13 cellular contexts compared by ENCODE assay signal in genomic region chr5:56983593-56984361, GRCh38. TPM values are rescaled to one million over a fixed set of nuclear protein-coding genes. Genes with fewer than 3 reads are reported as not detected.
DNase-seq lines count a peak whose midpoint lies in the region; ATAC-seq, FAIRE-seq and TF ChIP-seq lines count a peak whose summit lies in the region.
"Had no signal": no experiment of that assay in that cellular context is flagged by ENCODE, and none has a peak within 500 bp of the region (broad histone marks: within the 10 kb centered on the region; RNA-seq: fewer than 3 reads in every experiment).

No MANE protein-coding gene starts in this region.

- CTCF ChIA-PET in GM12878 (lab: Yijun Ruan, JAX): interaction anchor here (1.0 to 1.3 kb wide), 2 partner anchors 12 to 154 kb away, joined by 4 read pairs; no protein-coding TSS in a partner anchor

- H3K27me3 ChIP-seq in GM12878 (replicated peaks in 1 of 2; ENCODE audit: control insufficient read depth in 2 of 2, insufficient read depth in 2 of 2, low read length in 1 of 2) (no peaks in the 10 kb centered on the region), neural progenitor cell (no peaks in the 10 kb centered on the region)

- H3K9ac ChIP-seq in GM12878 (ENCODE audit: control insufficient read depth, insufficient read depth, low read length) (no peak overlapping the region), neural progenitor cell (no peak overlapping the region)

- H3K79me2 ChIP-seq in GM12878 (ENCODE audit: control insufficient read depth, insufficient read depth, low read length) (no peaks in the 10 kb centered on the region), neural progenitor cell (ENCODE audit: low read depth) (no peaks in the 10 kb centered on the region)

- DNase-seq in GM12878 (ENCODE audit: low read depth, low spot score) (no peak), NCI-H82 treated with DMSO at 0.1 percent for 48 hours (lab: John Stamatoyannopoulos, UW; ENCODE audit: unreplicated experiment) (no peak), neural progenitor cell (ENCODE audit: low spot score) (no peak), DMS79 (lab: John Stamatoyannopoulos, UW) (no peak)
- DNase-seq: activated naive CD8-positive, alpha-beta T cell treated with anti-CD3 and anti-CD28 coated beads, Interleukin-2, amount 10 ng/mL, durations not matched to agents 7 days and 5 days; C1 segment of cervical spinal cord; GDM1; midbrain had no signal

- H2AFZ ChIP-seq in GM12878 (ENCODE audit: control insufficient read depth, low read depth, low read length) (no peak overlapping the region), neural progenitor cell (replicated peaks) (no peak overlapping the region)

- H3K27ac Mint-ChIP-seq in neural progenitor cell: no peak overlapping the region
- H3K27ac Mint-ChIP-seq: activated naive CD8-positive, alpha-beta T cell treated with anti-CD3 and anti-CD28 coated beads, Interleukin-2, amount 10 ng/mL, durations not matched to agents 7 days and 5 days had no signal

- SMC1A ChIA-PET in GM12878 (lab: Charles Lee; ENCODE audit: uncharacterized antibody, unreplicated experiment): no interaction called here

- RAD21 ChIA-PET in GM12878 (lab: Charles Lee; ENCODE audit: unreplicated experiment): no interaction called here

- H3K4me3 ChIP-seq in GM12878: no peak overlapping the region
- H3K4me3 ChIP-seq in neural progenitor cell: no peak overlapping the region

- FAIRE-seq in GM12878 (lab: Jason Lieb, UNC): peak; percentile 41
- FAIRE-seq: colon had no signal

- H3K36me3 ChIP-seq in GM12878 (ENCODE audit: control insufficient read depth in 2 of 2, insufficient read depth in 2 of 2, low read length in 1 of 2) (no peaks in the 10 kb centered on the region), neural progenitor cell (no peaks in the 10 kb centered on the region)

- no peaks in the 10 kb centered on the region for H4K20me1 ChIP-seq in GM12878 (ENCODE audit: control insufficient read depth, insufficient read depth)
- H4K20me1 ChIP-seq in neural progenitor cell (ENCODE audit: low read depth): no peaks in the 10 kb centered on the region

- TF ChIP-seq RAD21 in GM12878 (IDR thresholded peaks at IDR 0.05; ENCODE audit: insufficient read depth, low read depth, low read length): no peak

- H3K9me3 Mint-ChIP-seq in neural progenitor cell: peaks cover 2% of the 10 kb centered on the region
- H3K9me3 Mint-ChIP-seq: activated naive CD8-positive, alpha-beta T cell treated with anti-CD3 and anti-CD28 coated beads, Interleukin-2, amount 10 ng/mL, durations not matched to agents 7 days and 5 days had no signal

- intact Hi-C loops in GM12878 (cut with micrococcal nuclease; ENCODE audit: unreplicated experiment): no loop called here

- H3K27ac ChIP-seq in GM12878 (ENCODE audit: control insufficient read depth, insufficient read depth) (no peak overlapping the region), neural progenitor cell (no peak overlapping the region)

- H3K27me3 Mint-ChIP-seq in neural progenitor cell (ENCODE audit: insufficient read depth, low read depth): peaks cover 5% of the 10 kb centered on the region

- H3K9me3 ChIP-seq in GM12878 (replicated peaks; ENCODE audit: control insufficient read depth, insufficient read depth, low read length) (no peaks in the 10 kb centered on the region), neural progenitor cell (ENCODE audit: low read depth) (no peaks in the 10 kb centered on the region)

- ATAC-seq in GM18508 (IDR thresholded peaks at IDR 0.05; ENCODE audit: insufficient read depth, unreplicated experiment) (peak; percentile 62), GM19452 (IDR thresholded peaks at IDR 0.05; ENCODE audit: unreplicated experiment) (peak; percentile 57), HG03175 (IDR thresholded peaks at IDR 0.05; ENCODE audit: unreplicated experiment) (peak; percentile 67), GM12878 (peak; percentile 80), GM19328 (IDR thresholded peaks at IDR 0.05; ENCODE audit: unreplicated experiment) (no peak)

- WGBS in GM12878 (ENCODE audit: insufficient coverage, insufficient replicate concordance, low lambda C conversion rate, missing lambda C conversion rate): 0% methylated on average over 1 of the region's 1 CpG

- TF ChIP-seq EP300 in GM12878 (IDR thresholded peaks at IDR 0.05; ENCODE audit: borderline replicate concordance in 1 of 2, control insufficient read depth in 1 of 2, low read depth in 2 of 2, low read length in 2 of 2): no peak

- no peaks in the 10 kb centered on the region for H3K4me1 Mint-ChIP-seq in neural progenitor cell

- H3K36me3 Mint-ChIP-seq in neural progenitor cell: no peaks in the 10 kb centered on the region
- H3K36me3 Mint-ChIP-seq: activated naive CD8-positive, alpha-beta T cell treated with anti-CD3 and anti-CD28 coated beads, Interleukin-2, amount 10 ng/mL, durations not matched to agents 7 days and 5 days had no signal

- H3K4me2 ChIP-seq in GM12878 (ENCODE audit: control insufficient read depth, insufficient read depth) (no peak overlapping the region), neural progenitor cell (no peak overlapping the region)

- TF ChIP-seq POLR2A in GM12878 (IDR thresholded peaks at IDR 0.05; ENCODE audit: low read depth, low read length): no peak

- in situ Hi-C loops in GM12878 (cut with MboI): no loop called here

- TF ChIP-seq CTCF in GM12878 (IDR thresholded peaks at IDR 0.05 in 2 of 3, conservative IDR thresholded peaks at IDR 0.05 in 1 of 3; ENCODE audit: control insufficient read depth in 2 of 3, extremely low read depth in 1 of 3, insufficient read depth in 1 of 3, low read depth in 3 of 3, low read length in 3 of 3): no peak
- TF ChIP-seq CTCF in neural progenitor cell (IDR thresholded peaks at IDR 0.05): no peak

- peaks cover 9% of the 10 kb centered on the region; the same call in 1 of the 2 replicates for H3K4me1 ChIP-seq in GM12878 (ENCODE audit: control insufficient read depth, insufficient read depth, low read length)
- no peaks in the 10 kb centered on the region for H3K4me1 ChIP-seq in neural progenitor cell

- BruUV-seq in GM12878 (replicated peaks; lab: Mats Ljungman, UMichigan): no TSS peak

- H3K4me3 Mint-ChIP-seq in neural progenitor cell: no peak overlapping the region
- H3K4me3 Mint-ChIP-seq: activated naive CD8-positive, alpha-beta T cell treated with anti-CD3 and anti-CD28 coated beads, Interleukin-2, amount 10 ng/mL, durations not matched to agents 7 days and 5 days had no signal

- H3F3A ChIP-seq in neural progenitor cell (ENCODE audit: low read depth): no peaks in the 10 kb centered on the region

- POLR2A ChIA-PET in GM12878 (lab: Charles Lee): no interaction called here

TF ChIP-seq in GM12878, 131 proteins besides CTCF, POLR2A, EP300 and RAD21:
- TF ChIP-seq MEF2A (IDR thresholded peaks at IDR 0.05; ENCODE audit: insufficient read depth, low read depth, low read length) (0 out of 2 replicates have a peak, but pooled peaks have one; percentile 33), JUNB (IDR thresholded peaks at IDR 0.05) (peak; percentile 77), ELK1 (IDR thresholded peaks at IDR 0.05; ENCODE audit: low read depth, low read length) (no peak), IRF4 (IDR thresholded peaks at IDR 0.05; ENCODE audit: low read depth, low read length) (peak; percentile 14; the same call in 1 of the 2 replicates)

RNA-seq across cellular contexts. Expression of gene MIER3, which starts 31.9 kb away (rescaled TPM):
- 21.6 and 25.9 TPM in 2 replicates for total RNA-seq in GM12878 (2013; cell fraction: nucleolus; rRNA removed)
- 7.9 and 11.1 TPM in 2 replicates for total RNA-seq in GM12878 (2014; rRNA removed)
- 13.0 and 14.6 TPM in 2 replicates for total RNA-seq in GM12878 (2014; rRNA removed; fragmentation: Illumina TruSeq; extraction: Trizol)
- total RNA-seq in GM12878 (2021): 10.3 and 13.2 TPM in 2 replicates
- 3.1 TPM for polyA plus RNA-seq in GM12878 (2011; ENCODE audit: low read depth)
- polyA plus RNA-seq in GM12878 (2011; rRNA removed): 13.8 and 17.9 TPM in 2 replicates
- polyA plus RNA-seq in GM12878 (2011; cell fraction: cytosol; rRNA removed): 6.6 and 6.9 TPM in 2 replicates
- polyA plus RNA-seq in GM12878 (2011; cell fraction: nucleus; rRNA removed): 12.9 and 14.5 TPM in 2 replicates
- polyA plus RNA-seq in GM12878 (2012): 5.2 and 5.4 TPM in 2 replicates
- polyA plus RNA-seq in GM12878 (2014; fragmentation: Illumina TruSeq; extraction: Trizol): 8.7 and 11.0 TPM in 2 replicates
- 1 to 10 TPM; 2.9 to 3.5 TPM for polyA plus RNA-seq in GM12878 (2014; fragmentation: Nextera tagmentation; extraction: Ambion mirVana)
- polyA plus RNA-seq in GM12878 (2014; rRNA removed): 4.7 and 8.5 TPM in 2 replicates
- 1 to 10 TPM; 6.3 to 6.5 TPM for polyA plus RNA-seq in GM12878 (2016; fragmentation: Nextera tagmentation; extraction: Ambion mirVana)
- 16.0 and 24.5 TPM in 2 replicates for polyA minus RNA-seq in GM12878 (2011; rRNA and poly(A)+ RNA removed)
- polyA minus RNA-seq in GM12878 (2011; cell fraction: cytosol; rRNA and poly(A)+ RNA removed): 6.7 and 7.6 TPM in 2 replicates
- 6.4 and 7.7 TPM in 2 replicates for polyA minus RNA-seq in GM12878 (2011; cell fraction: nucleus; rRNA and poly(A)+ RNA removed)
- 66.2 and 106 TPM in 2 replicates for total RNA-seq in neural progenitor cell (ENCODE audit: low replicate concordance)
